Comparison of ENCODE assay signal across 32 cellular contexts in genomic region chr21:42508371-42508770, GRCh38. TPM values are rescaled to one million over a fixed set of nuclear protein-coding genes. Genes with fewer than 3 reads are reported as not detected.
"Had no signal": no experiment of that assay in that cellular context is flagged by ENCODE, and none has a peak within 500 bp of the region (broad histone marks: within the 10 kb centered on the region; RNA-seq: fewer than 3 reads in every experiment).

No MANE protein-coding gene starts in this region.

- H3K9me3 Mint-ChIP-seq: activated CD4-positive, alpha-beta memory T cell treated with anti-CD3 and anti-CD28 coated beads for 36 hours; activated naive CD4-positive, alpha-beta T cell treated with anti-CD3 and anti-CD28 coated beads for 36 hours; activated naive CD8-positive, alpha-beta T cell treated with anti-CD3 and anti-CD28 coated beads, Interleukin-2, amount 50 U/mL, for 24 hours; activated T-cell treated with anti-CD3 and anti-CD28 coated beads, Interleukin-2, amount 50 U/mL, for 4 hours; activated T-helper 1 cell treated with anti-CD3 and anti-CD28 coated beads, Interleukin-12 subunit alpha, Interleukin-12 subunit beta, Interleukin-2, Interleukin-4 antibody, amounts not matched to agents 30 ng/mL and 10 ng/mL and 1 ng/mL, durations not matched to agents 14 hours and 24 hours and 36 hours had no signal

- H3K27me3 Mint-ChIP-seq: activated CD4-positive, alpha-beta memory T cell treated with anti-CD3 and anti-CD28 coated beads for 36 hours; activated naive CD8-positive, alpha-beta T cell; activated naive CD8-positive, alpha-beta T cell treated with anti-CD3 and anti-CD28 coated beads, Interleukin-2, amount 50 U/mL, for 24 hours had no signal

- H3K4me3 Mint-ChIP-seq: activated CD4-positive, alpha-beta memory T cell treated with anti-CD3 and anti-CD28 coated beads for 36 hours; activated naive CD4-positive, alpha-beta T cell treated with anti-CD3 and anti-CD28 coated beads for 36 hours; activated naive CD8-positive, alpha-beta T cell; activated naive CD8-positive, alpha-beta T cell treated with anti-CD3 and anti-CD28 coated beads, Interleukin-2, amount 50 U/mL, for 24 hours; activated T-cell treated with anti-CD3 and anti-CD28 coated beads, Interleukin-2, amount 50 U/mL, for 4 hours; activated T-helper 1 cell treated with anti-CD3 and anti-CD28 coated beads, Interleukin-12 subunit alpha, Interleukin-12 subunit beta, Interleukin-2, Interleukin-4 antibody, amounts not matched to agents 30 ng/mL and 10 ng/mL and 1 ng/mL, durations not matched to agents 14 hours and 24 hours and 36 hours had no signal

- DNase-seq: activated CD4-positive, alpha-beta memory T cell treated with anti-CD3 and anti-CD28 coated beads for 36 hours; activated CD4-positive, alpha-beta T cell treated with anti-CD3 and anti-CD28 coated beads, Interleukin-2, amount 50 U/mL, for 1 hour; activated CD8-positive, alpha-beta memory T cell treated with anti-CD3 and anti-CD28 coated beads, Interleukin-2, amount 50 U/mL, for 4 hours; activated gamma-delta T cell treated with Interleukin-2 at 50 U/mL for 16 hours; activated naive CD4-positive, alpha-beta T cell treated with anti-CD3 and anti-CD28 coated beads for 36 hours; activated naive CD8-positive, alpha-beta T cell treated with anti-CD3 and anti-CD28 coated beads, Interleukin-2, amount 50 U/mL, for 24 hours; activated T-cell treated with anti-CD3 and anti-CD28 coated beads for 4 hours; activated T-cell treated with anti-CD3 and anti-CD28 coated beads, Interleukin-2, amount 50 U/mL, for 4 hours; anterior cingulate cortex; central memory CD4-positive, alpha-beta T cell; MM.1S; MV-4-11; NCI-H1092 treated with DMSO at 0.1 percent for 48 hours; NCI-H1417 treated with DMSO at 0.1 percent for 48 hours; NCI-H1694; NCI-H1930; NCI-H2081 treated with DMSO at 0.1 percent for 48 hours; NCI-H345; NCI-H524 treated with DMSO at 0.1 percent for 48 hours; Right ventricle myocardium superior; SJCRH30; T1000 had no signal

- H3K9me3 ChIP-seq: SJCRH30 had no signal

- H3K36me3 Mint-ChIP-seq: activated CD4-positive, alpha-beta memory T cell treated with anti-CD3 and anti-CD28 coated beads for 36 hours; activated naive CD8-positive, alpha-beta T cell; brain had no signal

- FAIRE-seq: colon, RCC 7860 had no signal

- H3K4me3 ChIP-seq: SJCRH30, SK-N-MC had no signal

- H3K27ac ChIP-seq: RWPE1, SJCRH30, SK-N-MC had no signal

- H3K36me3 ChIP-seq: SJCRH30 had no signal

- ATAC-seq: activated naive CD8-positive, alpha-beta T cell treated with anti-CD3 and anti-CD28 coated beads, Interleukin-2, amount 50 U/mL, for 24 hours; activated T-cell treated with anti-CD3 and anti-CD28 coated beads, Interleukin-2, amount 50 U/mL, for 4 hours had no signal

- H3K27ac Mint-ChIP-seq: activated CD4-positive, alpha-beta memory T cell treated with anti-CD3 and anti-CD28 coated beads for 36 hours; activated naive CD4-positive, alpha-beta T cell treated with anti-CD3 and anti-CD28 coated beads for 36 hours; activated naive CD8-positive, alpha-beta T cell; activated naive CD8-positive, alpha-beta T cell treated with anti-CD3 and anti-CD28 coated beads, Interleukin-2, amount 50 U/mL, for 24 hours; activated T-helper 1 cell treated with anti-CD3 and anti-CD28 coated beads, Interleukin-12 subunit alpha, Interleukin-12 subunit beta, Interleukin-2, Interleukin-4 antibody, amounts not matched to agents 30 ng/mL and 10 ng/mL and 1 ng/mL, durations not matched to agents 14 hours and 24 hours and 36 hours had no signal

- H3K4me1 ChIP-seq: SJCRH30 had no signal

RNA-seq across cellular contexts. Expression of gene SLC37A1, which starts 5.3 kb away (rescaled TPM):
- total RNA-seq: LHCN-M2, SJCRH30 had no signal

RNA-seq across cellular contexts. Expression of gene RSPH1, which starts 12.3 kb away (rescaled TPM):
- total RNA-seq: activated T-cell treated with anti-CD3 and anti-CD28 coated beads, Interleukin-2, amount 50 U/mL, for 4 hours; activated T-helper 1 cell treated with anti-CD3 and anti-CD28 coated beads, Interleukin-12 subunit alpha, Interleukin-12 subunit beta, Interleukin-2, Interleukin-4 antibody, amounts not matched to agents 30 ng/mL and 10 ng/mL and 1 ng/mL, durations not matched to agents 14 hours and 24 hours and 36 hours; LHCN-M2; Right ventricle myocardium superior; SJCRH30; T-helper 1 cell treated with Interleukin-12 subunit alpha and Interleukin-12 subunit beta and Interleukin-4 antibody, amounts not matched to agents 30 ng/mL and 1 ng/mL, for 36 hours; T-helper 2 cell treated with Interferon-gamma antibody and Interleukin-4, amounts not matched to agents 100 ng/mL and 5 ng/mL, for 36 hours had no signal
